8 cellular contexts compared by ENCODE assay signal in the genomic region with DNA sequence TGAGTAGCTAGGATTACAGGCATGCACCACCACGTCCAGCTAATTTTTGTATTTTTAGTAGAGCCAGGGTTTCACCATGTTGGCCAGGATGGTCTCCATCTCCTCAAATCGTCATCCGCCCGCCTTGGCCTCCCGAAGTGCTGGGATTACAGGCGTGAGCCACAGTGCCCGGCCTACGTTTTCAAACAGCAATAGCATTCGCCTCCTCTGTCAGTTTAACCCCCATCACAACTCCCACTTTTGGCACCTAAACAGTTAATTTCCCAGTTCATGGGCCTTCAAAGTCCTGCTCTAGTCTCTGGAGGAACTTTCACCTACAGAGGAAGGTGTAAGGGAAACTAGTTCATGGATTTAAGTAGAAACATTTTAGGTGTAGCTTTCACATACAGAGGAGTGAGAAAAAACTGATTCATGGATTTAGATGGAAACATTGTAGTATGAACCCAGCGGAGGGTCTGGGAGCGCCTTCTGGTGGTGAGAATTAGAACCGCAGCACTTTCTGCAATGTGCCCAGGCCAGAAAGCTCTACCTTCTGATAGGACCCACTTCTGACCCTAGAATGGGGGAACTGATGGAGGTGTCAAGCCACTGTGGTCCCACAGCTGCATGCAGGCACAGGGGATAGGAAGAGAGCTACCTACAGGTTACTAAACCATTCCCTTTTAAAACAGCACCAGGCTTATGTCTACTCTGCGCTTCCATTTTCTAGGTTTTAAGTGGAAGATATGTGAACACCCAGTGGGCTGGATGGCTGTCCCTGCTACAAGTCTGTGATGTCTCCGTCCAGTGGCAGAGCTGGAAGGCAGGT. TPM values are rescaled to one million over a fixed set of nuclear protein-coding genes. Genes with fewer than 3 reads are reported as not detected.
DNase-seq lines count a peak whose midpoint lies in the region; ATAC-seq, FAIRE-seq and TF ChIP-seq lines count a peak whose summit lies in the region.

No MANE protein-coding gene starts in this region.

- 41% methylated on average over 14 of the region's 14 CpGs for WGBS in A549 (ENCODE audit: missing lambda C conversion rate)
- 51 to 65% methylated on average over 14 of the region's 14 CpGs for WGBS in lower leg skin, 2 donors

- H3K9me3 ChIP-seq in A549: no peaks in the 10 kb centered on the region

- TF ChIP-seq EP300 in A549 (IDR thresholded peaks at IDR 0.05): no peak

- no peak overlapping the region for H3K4me2 ChIP-seq in A549

- POLR2A ChIA-PET in A549 (lab: Yijun Ruan, JAX): interaction anchor here (1.1 to 1.4 kb wide), 3 partner anchors 95 to 102 kb away, joined by 3 to 8 read pairs (median 7); no protein-coding TSS in a partner anchor

- FAIRE-seq in A549 (lab: Jason Lieb, UNC): peak; percentile 65
- peak; percentile 63 for FAIRE-seq in GM12891 (lab: Jason Lieb, UNC)

- TF ChIP-seq POLR2A in A549 (IDR thresholded peaks at IDR 0.05; ENCODE audit: low read length): no peak
- no peak for TF ChIP-seq POLR2A in GM12891 (IDR thresholded peaks at IDR 0.05; ENCODE audit: low read depth, low read length)
- no peak for TF ChIP-seq POLR2A in lower leg skin (IDR thresholded peaks at IDR 0.05)

- intact Hi-C loops in activated CD4-positive, alpha-beta T cell treated with anti-CD3 and anti-CD28 coated beads, Interleukin-2, amount 10 ng/mL, durations not matched to agents 24 days and 14 days (cut with micrococcal nuclease): loop anchor here (1.0 kb wide), 1 partner anchor 97 kb away; no protein-coding TSS in a partner anchor
- intact Hi-C loops in lower leg skin (cut with DNase I; ENCODE audit: low total_unique reads): no loop called here

- H3K9me3 Mint-ChIP-seq in activated CD4-positive, alpha-beta T cell treated with anti-CD3 and anti-CD28 coated beads, Interleukin-2, amount 10 ng/mL, durations not matched to agents 24 days and 14 days: no peaks in the 10 kb centered on the region

- ATAC-seq in A549 (peak; percentile 55 to 81; a peak in 5 of 6 replicates), HG02798 (IDR thresholded peaks at IDR 0.05; ENCODE audit: poor library complexity, unreplicated experiment) (no peak)

- H3K4me1 ChIP-seq in A549: peaks cover 3% of the 10 kb centered on the region; the same call in 1 of the 3 replicates

- H3K4me3 ChIP-seq in A549 (no peak overlapping the region), coronary artery (no peak overlapping the region), lower leg skin (ENCODE audit: low read depth, poor library complexity, severe bottlenecking) (no peak overlapping the region)

- H3K4me1 Mint-ChIP-seq in activated CD4-positive, alpha-beta T cell treated with anti-CD3 and anti-CD28 coated beads, Interleukin-2, amount 10 ng/mL, durations not matched to agents 24 days and 14 days: peaks cover 22% of the 10 kb centered on the region

- no peak overlapping the region for H3K4me3 Mint-ChIP-seq in activated CD4-positive, alpha-beta T cell treated with anti-CD3 and anti-CD28 coated beads, Interleukin-2, amount 10 ng/mL, durations not matched to agents 24 days and 14 days

- peak; percentile 68 to 82 for DNase-seq in A549 (ENCODE audit: low read depth in 1 of 2, low spot score in 1 of 2)
- DNase-seq in GM12891 (ENCODE audit: insufficient read length, low spot score): no peak
- DNase-seq in NCI-H226: peak; percentile 23
- peak; percentile 92 for DNase-seq in activated CD4-positive, alpha-beta T cell treated with anti-CD3 and anti-CD28 coated beads, Interleukin-2, amount 10 ng/mL, durations not matched to agents 24 days and 14 days
- DNase-seq in coronary artery (ENCODE audit: low spot score): no peak
- DNase-seq in lower leg skin (ENCODE audit: low spot score in 2 of 2): peak; percentile 80 to 96
- peak; percentile 39 for DNase-seq in stimulated activated CD8-positive, alpha-beta memory T cell treated with anti-CD3 and anti-CD28 coated beads, Interleukin-12 subunit alpha, Interleukin-12 subunit beta, amount 100 ng/mL, for 24 hours (ENCODE audit: extremely low read depth)

- CTCF ChIA-PET in A549 (lab: Yijun Ruan, JAX): interaction anchor here (0.6 to 5.3 kb wide), 45 partner anchors 8 to 534 kb away, joined by 3 to 36 read pairs (median 6); a partner anchor contains a TSS

- H3K27me3 Mint-ChIP-seq in activated CD4-positive, alpha-beta T cell treated with anti-CD3 and anti-CD28 coated beads, Interleukin-2, amount 10 ng/mL, durations not matched to agents 24 days and 14 days: peaks cover 10% of the 10 kb centered on the region

- TF ChIP-seq CTCF in A549 (IDR thresholded peaks at IDR 0.05): peak; percentile 99
- TF ChIP-seq CTCF in coronary artery (IDR thresholded peaks at IDR 0.05): peak; percentile 90
- peak in 1 of 3 donors; percentile 95 for TF ChIP-seq CTCF in lower leg skin (IDR thresholded peaks at IDR 0.05)

- H3K27ac ChIP-seq in A549: no peak overlapping the region
- H3K27ac ChIP-seq in coronary artery: no peak overlapping the region

- H3K36me3 Mint-ChIP-seq in activated CD4-positive, alpha-beta T cell treated with anti-CD3 and anti-CD28 coated beads, Interleukin-2, amount 10 ng/mL, durations not matched to agents 24 days and 14 days (ENCODE audit: low read depth): no peaks in the 10 kb centered on the region

- TF ChIP-seq RAD21 in A549 (conservative IDR thresholded peaks at IDR 0.05 in 1 of 2, IDR thresholded peaks at IDR 0.05 in 1 of 2): peak; percentile 95 to 98

- H3K27ac Mint-ChIP-seq in activated CD4-positive, alpha-beta T cell treated with anti-CD3 and anti-CD28 coated beads, Interleukin-2, amount 10 ng/mL, durations not matched to agents 24 days and 14 days: no peak overlapping the region

TF ChIP-seq in A549, 52 proteins besides CTCF, POLR2A, EP300 and RAD21 (continues in another document):
- TF ChIP-seq ZSCAN20 (CRISPR knock-in tag; IDR thresholded peaks at IDR 0.05) (no peak), JUNB (IDR thresholded peaks at IDR 0.05) (no peak), MAFK (IDR thresholded peaks at IDR 0.05; ENCODE audit: partially characterized antibody) (peak; percentile 16), HDAC2 (IDR thresholded peaks at IDR 0.05) (no peak), ZNF302 (CRISPR knock-in tag; IDR thresholded peaks at IDR 0.05) (no peak), JUN (IDR thresholded peaks at IDR 0.05) (no peak), CHD2 (IDR thresholded peaks at IDR 0.05; ENCODE audit: low read length, partially characterized antibody) (no peak), GATA3 (IDR thresholded peaks at IDR 0.05; ENCODE audit: borderline replicate concordance) (no peak), SMC3 (IDR thresholded peaks at IDR 0.05) (peak; percentile 99), CBX8 (IDR thresholded peaks at IDR 0.05) (no peak), EHF (CRISPR knock-in tag; IDR thresholded peaks at IDR 0.05) (no peak)
- TF ChIP-seq, protein P1, sequence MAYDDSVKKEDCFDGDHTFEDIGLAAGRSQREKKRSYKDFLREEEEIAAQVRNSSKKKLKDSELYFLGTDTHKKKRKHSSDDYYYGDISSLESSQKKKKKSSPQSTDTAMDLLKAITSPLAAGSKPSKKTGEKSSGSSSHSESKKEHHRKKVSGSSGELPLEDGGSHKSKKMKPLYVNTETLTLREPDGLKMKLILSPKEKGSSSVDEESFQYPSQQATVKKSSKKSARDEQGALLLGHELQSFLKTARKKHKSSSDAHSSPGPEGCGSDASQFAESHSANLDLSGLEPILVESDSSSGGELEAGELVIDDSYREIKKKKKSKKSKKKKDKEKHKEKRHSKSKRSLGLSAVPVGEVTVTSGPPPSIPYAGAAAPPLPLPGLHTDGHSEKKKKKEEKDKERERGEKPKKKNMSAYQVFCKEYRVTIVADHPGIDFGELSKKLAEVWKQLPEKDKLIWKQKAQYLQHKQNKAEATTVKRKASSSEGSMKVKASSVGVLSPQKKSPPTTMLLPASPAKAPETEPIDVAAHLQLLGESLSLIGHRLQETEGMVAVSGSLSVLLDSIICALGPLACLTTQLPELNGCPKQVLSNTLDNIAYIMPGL (CRISPR knock-in tag; IDR thresholded peaks at IDR 0.05; ENCODE audit: borderline replicate concordance): no peak

TF ChIP-seq in GM12891, 5 proteins besides CTCF, POLR2A, EP300 and RAD21:
- no peak for TF ChIP-seq POU2F2 (IDR thresholded peaks at IDR 0.05; ENCODE audit: low read depth, low read length)
- TF ChIP-seq TAF1 (IDR thresholded peaks at IDR 0.05; ENCODE audit: low read depth, low read length): no peak
- TF ChIP-seq PAX5 (IDR thresholded peaks at IDR 0.05; ENCODE audit: insufficient read depth, low read length, severe bottlenecking): no peak
- no peak for TF ChIP-seq SPI1 (IDR thresholded peaks at IDR 0.05; ENCODE audit: low read depth, low read length)
- no peak for TF ChIP-seq POLR2AphosphoS5 (IDR thresholded peaks at IDR 0.05; ENCODE audit: low read depth, low read length)

RNA-seq across cellular contexts. Expression of a gene that starts 12.0 kb away (rescaled TPM):
- polyA plus RNA-seq in A549 (2011; rRNA removed) (not detected in 2 replicates), A549 (2017; fragmentation: RNase III; extraction: RNeasy Plus Mini Kit Qiagen cat#74134 plus additional on column Dnase treatment) (not detected in 3 replicates)
- polyA plus RNA-seq in A549 (2012; cell fraction: cytosol; rRNA removed): not detected in 2 replicates
- not detected in 2 replicates for polyA plus RNA-seq in A549 (2012; cell fraction: nucleus; rRNA removed)
- 0.17 TPM in 1 of 2 replicates, not detected in the other for polyA minus RNA-seq in A549 (2011; rRNA and poly(A)+ RNA removed)
- polyA plus RNA-seq in GM12891 (2012; ENCODE audit: low read depth, missing spikeins): 0.05 TPM
- total RNA-seq in activated CD4-positive, alpha-beta T cell treated with anti-CD3 and anti-CD28 coated beads, Interleukin-2, amount 10 ng/mL, durations not matched to agents 24 days and 14 days: 0.21 and 0.50 TPM in 2 replicates
- total RNA-seq in lower leg skin: 1 to 10 TPM; 1.9 to 7.9 (median 3.7) TPM

Comparison
In these comparisons a context has a peak if more than half of its experiments do, and no peak if none do; other contexts are left out.
1. DNase-seq: peak in A549 (2 of 2), NCI-H226 (single experiment), activated CD4-positive, alpha-beta T cell treated with anti-CD3 and anti-CD28 coated beads, Interleukin-2, amount 10 ng/mL, durations not matched to agents 24 days and 14 days (single experiment), lower leg skin (2 of 2) and stimulated activated CD8-positive, alpha-beta memory T cell treated with anti-CD3 and anti-CD28 coated beads, Interleukin-12 subunit alpha, Interleukin-12 subunit beta, amount 100 ng/mL, for 24 hours (single experiment); none in GM12891 (single experiment) and coronary artery (single experiment).